In genomic region chr10:99994801-99995200, GRCh38 we compare ENCODE assay signal across 9 cellular contexts. TPM values are rescaled to one million over a fixed set of nuclear protein-coding genes. Genes with fewer than 3 reads are reported as not detected.
DNase-seq lines count a peak whose midpoint lies in the region; ATAC-seq and TF ChIP-seq lines count a peak whose summit lies in the region.
"Had no signal": no experiment of that assay in that cellular context is flagged by ENCODE, and none has a peak within 500 bp of the region (broad histone marks: within the 10 kb centered on the region; RNA-seq: fewer than 3 reads in every experiment).

No MANE protein-coding gene starts in this region.

- H3K27me3 ChIP-seq in BLaER1 treated with 17β-estradiol and CSF1 and Interleukin-3, amounts not matched to agents 10 nM and 100 nM = no peaks in the 10 kb centered on the region
- H3K27me3 ChIP-seq in hepatocyte = no peaks in the 10 kb centered on the region
- H3K27me3 ChIP-seq in rectal smooth muscle tissue (ENCODE audit: control insufficient read depth, insufficient read depth, low read length) = no peaks in the 10 kb centered on the region

- no peak for TF ChIP-seq CTCF in OCI-LY7 (conservative IDR thresholded peaks at IDR 0.05; ENCODE audit: low read length)
- TF ChIP-seq CTCF in hepatocyte (IDR thresholded peaks at IDR 0.05; ENCODE audit: poor library complexity) = no peak

- H3K4me2 ChIP-seq in BLaER1 treated with 17β-estradiol and CSF1 and Interleukin-3, amounts not matched to agents 10 nM and 100 nM = peak overlapping the region; percentile 50 to 85 (median 70)
- H3K4me2 ChIP-seq in OCI-LY7 (ENCODE audit: low read length) = peak overlapping the region; percentile 47
- H3K4me2 ChIP-seq in hepatocyte = peak overlapping the region; percentile 38

- no peaks in the 10 kb centered on the region for H3K36me3 ChIP-seq in BLaER1 treated with 17β-estradiol and CSF1 and Interleukin-3, amounts not matched to agents 10 nM and 100 nM
- peaks cover 56% of the 10 kb centered on the region for H3K36me3 ChIP-seq in OCI-LY7 (ENCODE audit: insufficient read depth, low read length)
- H3K36me3 ChIP-seq in hepatocyte (replicated peaks; ENCODE audit: insufficient read depth, low read depth) = no peaks in the 10 kb centered on the region
- no peaks in the 10 kb centered on the region for H3K36me3 ChIP-seq in rectal smooth muscle tissue (ENCODE audit: control insufficient read depth, insufficient read depth, low read length)

- intact Hi-C loops in OCI-LY7 (cut with micrococcal nuclease; ENCODE audit: unreplicated experiment) = no loop called here

- DNase-seq in OCI-LY7 (ENCODE audit: low spot score) = no peak
- no peak for DNase-seq in hepatocyte (ENCODE audit: low spot score)
- no peak for DNase-seq in DMS53 treated with DMSO at 0.1 percent for 48 hours (lab: John Stamatoyannopoulos, UW; ENCODE audit: unreplicated experiment)
- DNase-seq in NCI-H1694 treated with DMSO at 0.1 percent for 48 hours (lab: John Stamatoyannopoulos, UW) = no peak
- no peak for DNase-seq in NCI-H2029 treated with DMSO at 0.1 percent for 48 hours (lab: John Stamatoyannopoulos, UW)
- DNase-seq: NCI-H510A had no signal

- H3K27ac ChIP-seq in BLaER1 treated with 17β-estradiol and CSF1 and Interleukin-3, amounts not matched to agents 10 nM and 100 nM = peak overlapping the region in 6 of 11 experiments; percentile 4 to 70 (median 44); a peak in 10 of 22 replicates
- H3K27ac ChIP-seq in OCI-LY7 (ENCODE audit: low read depth, low read length, poor library complexity, severe bottlenecking) (no peak overlapping the region), hepatocyte (peak overlapping the region; percentile 47), rectal smooth muscle tissue (ENCODE audit: low read depth, low read length) (peak overlapping the region; percentile 43)

- POLR2A ChIA-PET in OCI-LY7 (lab: Charles Lee) = interaction anchor here (0.5 to 4.7 kb wide), 7 partner anchors 8 to 1454 kb away, joined by 3 to 24 read pairs (median 3); no protein-coding TSS in a partner anchor

- H3K9ac ChIP-seq in BLaER1 treated with 17β-estradiol and CSF1 and Interleukin-3, amounts not matched to agents 10 nM and 100 nM = peak overlapping the region in 3 of 11 experiments; percentile 15 to 44 (median 32); a peak in 4 of 22 replicates
- H3K9ac ChIP-seq in rectal smooth muscle tissue (ENCODE audit: low read length) = no peak overlapping the region

- no TSS peak for BruUV-seq in OCI-LY7 (replicated peaks; lab: Mats Ljungman, UMichigan)

- H3K4me3 ChIP-seq in BLaER1 treated with 17β-estradiol and CSF1 and Interleukin-3, amounts not matched to agents 10 nM and 100 nM = peak overlapping the region in 1 of 10 experiments; percentile 6; a peak in 1 of 20 replicates
- H3K4me3 ChIP-seq in OCI-LY7 (ENCODE audit: low read depth, low read length, poor library complexity, severe bottlenecking) (peak overlapping the region; percentile 12), hepatocyte (no peak overlapping the region), rectal smooth muscle tissue (ENCODE audit: low read length) (no peak overlapping the region)

- peaks cover 27 to 53% (median 45%) of the 10 kb centered on the region in 10 experiments for H3K4me1 ChIP-seq in BLaER1 treated with 17β-estradiol and CSF1 and Interleukin-3, amounts not matched to agents 10 nM and 100 nM
- H3K4me1 ChIP-seq in OCI-LY7 (ENCODE audit: insufficient read depth, low read length, poor library complexity, severe bottlenecking) = peaks cover 41% of the 10 kb centered on the region
- H3K4me1 ChIP-seq in hepatocyte (ENCODE audit: insufficient read depth) = peaks cover 37% of the 10 kb centered on the region
- H3K4me1 ChIP-seq in rectal smooth muscle tissue (ENCODE audit: control insufficient read depth, insufficient read depth, low read length) = peaks cover 40% of the 10 kb centered on the region

- no peaks in the 10 kb centered on the region for H3K9me2 ChIP-seq in OCI-LY7 (ENCODE audit: insufficient read depth, low read length)
- no peaks in the 10 kb centered on the region for H3K9me2 ChIP-seq in hepatocyte (replicated peaks; ENCODE audit: insufficient read depth)

- no peaks in the 10 kb centered on the region for H4K20me1 ChIP-seq in BLaER1 treated with 17β-estradiol and CSF1 and Interleukin-3, amounts not matched to agents 10 nM and 100 nM
- H4K20me1 ChIP-seq in OCI-LY7 (ENCODE audit: insufficient read depth, low read length) = peaks cover 4% of the 10 kb centered on the region; the same call in 1 of the 2 replicates
- no peaks in the 10 kb centered on the region for H4K20me1 ChIP-seq in hepatocyte (ENCODE audit: insufficient read depth, poor library complexity, severe bottlenecking)

- CTCF ChIA-PET in OCI-LY7 (lab: Charles Lee; ENCODE audit: unreplicated experiment) = no interaction called here

- H2AFZ ChIP-seq in OCI-LY7 (ENCODE audit: low read length) = no peak overlapping the region
- no peak overlapping the region for H2AFZ ChIP-seq in hepatocyte

- ATAC-seq in GM21367 (IDR thresholded peaks at IDR 0.05; ENCODE audit: unreplicated experiment) = no peak

- H3K9me3 ChIP-seq in BLaER1 treated with 17β-estradiol and CSF1 and Interleukin-3, amounts not matched to agents 10 nM and 100 nM (replicated peaks in 1 of 11) = no peaks in the 10 kb centered on the region
- H3K9me3 ChIP-seq in OCI-LY7 (ENCODE audit: low read length) (no peaks in the 10 kb centered on the region), hepatocyte (ENCODE audit: low read depth) (no peaks in the 10 kb centered on the region)

- H3K79me2 ChIP-seq in OCI-LY7 (ENCODE audit: insufficient read depth, low read depth, low read length) (peaks cover 91% of the 10 kb centered on the region), hepatocyte (peaks cover 88% of the 10 kb centered on the region)

- WGBS in hepatocyte (ENCODE audit: low lambda C conversion rate, missing lambda C conversion rate) = 97% methylated on average over 5 of the region's 5 CpGs

RNA-seq across cellular contexts. Expression of gene DNMBP, which starts 14.9 kb away (rescaled TPM):
- 24.2 and 27.0 TPM in 2 replicates for total RNA-seq in OCI-LY7 (2014; rRNA removed; shearing (Covaris generic))
- total RNA-seq in OCI-LY7 (2022) (36.2 and 39.6 TPM in 2 replicates), hepatocyte (16.5 and 18.2 TPM in 2 replicates)
- 11.6 and 13.9 TPM in 2 replicates for polyA plus RNA-seq in hepatocyte
